Comparison of ENCODE assay signal across 9 cellular contexts in the genomic region with DNA sequence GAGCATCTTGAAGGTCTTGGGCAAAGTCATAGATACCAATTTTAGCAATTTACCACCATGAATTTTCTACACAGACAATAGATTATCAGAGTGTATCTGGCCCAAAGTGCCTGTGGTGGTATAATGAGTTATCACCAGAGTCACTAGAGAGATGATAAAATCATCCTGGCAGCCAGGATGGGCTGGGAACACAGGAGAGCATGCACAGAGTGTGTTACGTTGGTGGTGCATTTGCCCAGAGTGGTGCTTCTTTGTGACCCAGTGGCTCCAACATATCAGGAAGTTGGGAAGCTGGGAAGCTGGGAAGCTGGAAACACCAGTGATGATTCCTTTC.
"Had no signal": no experiment of that assay in that cellular context is flagged by ENCODE, and none has a peak within 500 bp of the region (broad histone marks: within the 10 kb centered on the region; RNA-seq: fewer than 3 reads in every experiment).

No MANE protein-coding gene starts in this region.

- H3K4me2 ChIP-seq: GM23338 had no signal

- H3K36me3 ChIP-seq: HAP-1 had no signal

- H3K9me3 ChIP-seq: HAP-1 had no signal

- H3K27ac ChIP-seq: GM23248 had no signal

- H3K9ac ChIP-seq: GM23248 had no signal

- H3K4me1 ChIP-seq: HAP-1 had no signal

- ATAC-seq: GM23338, HCT116 had no signal

- H2AFZ ChIP-seq: GM23248, GM23338 had no signal

- DNase-seq: GM23248, GOT3, H7, H9, HCEC 1CT, HFFc6 had no signal

- H3K4me3 ChIP-seq: GM23248, GM23338, HAP-1 had no signal
